ENCODE assay signal across 8 cellular contexts in the genomic region with DNA sequence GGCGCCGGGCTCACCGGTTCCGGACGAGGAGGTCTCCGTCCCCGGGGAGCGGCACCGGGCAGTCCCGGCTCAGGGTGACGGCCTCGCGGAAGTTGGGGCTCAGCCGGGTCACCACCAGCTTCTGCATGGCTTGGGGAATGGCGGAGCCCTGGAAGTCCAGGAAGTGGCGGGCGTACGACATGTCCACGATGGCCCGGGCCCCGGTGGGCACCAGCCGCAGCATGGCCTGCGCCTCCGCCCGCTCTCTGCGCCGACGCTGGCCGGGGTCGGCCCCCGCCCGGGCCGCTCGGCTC. TPM values are rescaled to one million over a fixed set of nuclear protein-coding genes. Genes with fewer than 3 reads are reported as not detected.
DNase-seq lines count a peak whose midpoint lies in the region; ATAC-seq lines count a peak whose summit lies in the region.

No MANE protein-coding gene starts in this region.

- intact Hi-C loops in activated CD4-positive, alpha-beta memory T cell treated with anti-CD3 and anti-CD28 coated beads for 36 hours (cut with micrococcal nuclease), result loop anchor here (1.0 to 5.0 kb wide), 3 partner anchors 213 to 710 kb away; no protein-coding TSS in a partner anchor

- CTCF ChIA-PET in activated CD4-positive, alpha-beta memory T cell treated with anti-CD3 and anti-CD28 coated beads for 36 hours (lab: Charles Lee), result no interaction called here

- H3K9ac ChIP-seq in iPS-18a (ENCODE audit: low read length), result peak overlapping the region; percentile 22

- H3K4me3 ChIP-seq in iPS-18a (ENCODE audit: low read length), result peak overlapping the region; percentile 77

- no peaks in the 10 kb centered on the region for H3K9me3 Mint-ChIP-seq in activated CD4-positive, alpha-beta memory T cell treated with anti-CD3 and anti-CD28 coated beads for 36 hours
- no peaks in the 10 kb centered on the region for H3K9me3 Mint-ChIP-seq in stimulated activated naive CD8-positive, alpha-beta T cell treated with anti-CD3 and anti-CD28 coated beads, Interleukin-15, amount 100 ng/mL, for 72 hours

- H3K4me1 Mint-ChIP-seq in activated CD4-positive, alpha-beta memory T cell treated with anti-CD3 and anti-CD28 coated beads for 36 hours (ENCODE audit: low read depth), result peaks cover 50% of the 10 kb centered on the region
- peaks cover 57% of the 10 kb centered on the region for H3K4me1 Mint-ChIP-seq in stimulated activated naive CD8-positive, alpha-beta T cell treated with anti-CD3 and anti-CD28 coated beads, Interleukin-15, amount 100 ng/mL, for 72 hours

- H3K4me3 Mint-ChIP-seq in activated CD4-positive, alpha-beta memory T cell treated with anti-CD3 and anti-CD28 coated beads for 36 hours, result peak overlapping the region; percentile 99
- peak overlapping the region; percentile 99 for H3K4me3 Mint-ChIP-seq in stimulated activated naive CD8-positive, alpha-beta T cell treated with anti-CD3 and anti-CD28 coated beads, Interleukin-15, amount 100 ng/mL, for 72 hours

- peak overlapping the region; percentile 93 for H3K27ac Mint-ChIP-seq in activated CD4-positive, alpha-beta memory T cell treated with anti-CD3 and anti-CD28 coated beads for 36 hours
- no peak overlapping the region for H3K27ac Mint-ChIP-seq in stimulated activated naive CD8-positive, alpha-beta T cell treated with anti-CD3 and anti-CD28 coated beads, Interleukin-15, amount 100 ng/mL, for 72 hours

- H3K27ac ChIP-seq in iPS-18a (ENCODE audit: low read length), result no peak overlapping the region

- no peaks in the 10 kb centered on the region for H3K9me3 ChIP-seq in iPS-18a (ENCODE audit: control insufficient read depth, low read depth, low read length)

- POLR2A ChIA-PET in activated CD4-positive, alpha-beta memory T cell treated with anti-CD3 and anti-CD28 coated beads for 36 hours (lab: Charles Lee), result interaction anchor here (1.0 to 1.5 kb wide), 2 partner anchors 138 to 611 kb away, joined by 3 to 5 read pairs; partner anchors contain the start of gene ZNF407

- ATAC-seq in HG03039 (IDR thresholded peaks at IDR 0.05; ENCODE audit: unreplicated experiment), result peak; percentile 8
- ATAC-seq in stimulated activated naive CD8-positive, alpha-beta T cell treated with anti-CD3 and anti-CD28 coated beads, Interleukin-15, amount 100 ng/mL, for 72 hours, result no peak

- peaks cover 42% of the 10 kb centered on the region for H3K4me1 ChIP-seq in iPS-18a (ENCODE audit: control insufficient read depth, low read depth, low read length)

- peak; percentile 18 for DNase-seq in activated T-cell treated with anti-CD3 and anti-CD28 coated beads for 24 hours (ENCODE audit: low read depth)
- DNase-seq in activated T-cell treated with anti-CD3 and anti-CD28 coated beads, Interleukin-2, amount 50 U/mL, for 48 hours, result no peak
- DNase-seq in activated CD4-positive, alpha-beta memory T cell treated with anti-CD3 and anti-CD28 coated beads for 36 hours, result no peak
- no peak for DNase-seq in stimulated activated naive CD8-positive, alpha-beta T cell treated with anti-CD3 and anti-CD28 coated beads, Interleukin-15, amount 100 ng/mL, for 72 hours
- no peak for DNase-seq in globus pallidus (ENCODE audit: low spot score)
- DNase-seq in central memory CD4-positive, alpha-beta T cell, result no peak

- H3K27me3 ChIP-seq in iPS-18a (ENCODE audit: control insufficient read depth, insufficient read depth, low read length), result peaks cover 87% of the 10 kb centered on the region

- peaks cover 11% of the 10 kb centered on the region for H3K36me3 Mint-ChIP-seq in activated CD4-positive, alpha-beta memory T cell treated with anti-CD3 and anti-CD28 coated beads for 36 hours

- no peaks in the 10 kb centered on the region for H3K36me3 ChIP-seq in iPS-18a (ENCODE audit: control insufficient read depth, low read depth, low read length)

- no peaks in the 10 kb centered on the region for H3K27me3 Mint-ChIP-seq in activated CD4-positive, alpha-beta memory T cell treated with anti-CD3 and anti-CD28 coated beads for 36 hours
- H3K27me3 Mint-ChIP-seq in stimulated activated naive CD8-positive, alpha-beta T cell treated with anti-CD3 and anti-CD28 coated beads, Interleukin-15, amount 100 ng/mL, for 72 hours, result peaks cover 33% of the 10 kb centered on the region

RNA-seq across cellular contexts. Expression of gene PTGR3, which starts 0.2 kb away (rescaled TPM):
- 10 to 100 TPM; 29.6 to 30.2 TPM for total RNA-seq in activated CD4-positive, alpha-beta memory T cell treated with anti-CD3 and anti-CD28 coated beads for 36 hours

RNA-seq across cellular contexts. Expression of gene TSHZ1, which starts 1.8 kb away (rescaled TPM):
- 10 to 100 TPM; 12.7 to 13.9 TPM for total RNA-seq in activated CD4-positive, alpha-beta memory T cell treated with anti-CD3 and anti-CD28 coated beads for 36 hours
